ENCODE assay signal across 15 cellular contexts in the genomic region with DNA sequence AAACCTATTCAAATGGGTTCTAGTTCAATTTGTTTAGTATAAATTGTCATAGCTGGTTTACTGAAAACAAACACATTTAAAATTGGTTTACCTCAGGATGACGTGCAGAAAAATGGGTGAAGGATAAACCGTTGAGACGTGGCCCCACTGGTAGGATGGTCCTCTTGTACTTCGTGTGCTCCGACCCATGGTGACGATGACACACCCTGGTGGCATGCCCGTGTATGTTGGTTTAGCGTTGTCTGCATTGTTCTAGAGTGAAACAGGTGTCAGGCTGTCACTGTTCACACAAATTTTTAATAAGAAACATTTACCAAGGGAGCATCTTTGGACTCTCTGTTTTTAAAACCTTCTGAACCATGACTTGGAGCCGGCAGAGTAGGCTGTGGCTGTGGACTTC. TPM values are rescaled to one million over a fixed set of nuclear protein-coding genes. Genes with fewer than 3 reads are reported as not detected.
A peak's percentile ranks its signal among the peaks of the same experiment; 100 is the strongest.
DNase-seq lines count a peak whose midpoint lies in the region; ATAC-seq and TF ChIP-seq lines count a peak whose summit lies in the region.
"Had no signal": no experiment of that assay in that cellular context is flagged by ENCODE, and none has a peak within 500 bp of the region (broad histone marks: within the 10 kb centered on the region; RNA-seq: fewer than 3 reads in every experiment).

No MANE protein-coding gene starts in this region.

- H3K9me3 Mint-ChIP-seq in CD4-positive, alpha-beta T cell, result no peaks in the 10 kb centered on the region
- H3K9me3 Mint-ChIP-seq: activated naive CD4-positive, alpha-beta T cell treated with anti-CD3 and anti-CD28 coated beads, Interleukin-2, amount 50 U/mL, for 72 hours had no signal

- DNase-seq in CD4-positive, alpha-beta T cell, result no peak
- DNase-seq in G401 (ENCODE audit: low spot score), result peak; percentile 21
- no peak for DNase-seq in ascending aorta (ENCODE audit: low spot score in 2 of 2)
- DNase-seq in psoas muscle, result no peak
- DNase-seq in SW 1271 (lab: John Stamatoyannopoulos, UW), result no peak
- DNase-seq in globus pallidus (ENCODE audit: low spot score), result no peak
- DNase-seq in NCI-H2227 treated with DMSO at 0.1 percent for 48 hours (lab: John Stamatoyannopoulos, UW), result no peak
- DNase-seq: activated CD4-positive, CD25-positive, alpha-beta regulatory T cell; effector memory CD4-positive, alpha-beta T cell; GM23248; NK-92 treated with Interleukin-12 subunit alpha and Interleukin-12 subunit beta, amount 100 ng/mL, for 24 hours; stimulated activated CD4-positive, alpha-beta T cell treated with anti-CD3 and anti-CD28 coated beads, Interleukin-4, amount 100 ng/mL, for 1 hour had no signal

- intact Hi-C loops in CD4-positive, alpha-beta T cell (cut with DNase I, micrococcal nuclease), result no loop called here
- intact Hi-C loops in ascending aorta (cut with DNase I) (loop anchor here (10.0 kb wide), 1 partner anchor 1580 kb away; the partner anchor contains the start of gene TTC8), psoas muscle (cut with DNase I) (loop anchor here (2.0 to 5.0 kb wide), 2 partner anchors 108 to 167 kb away; no protein-coding TSS in a partner anchor)

- H3K4me1 ChIP-seq in ascending aorta (peaks cover 3 to 39% of the 10 kb centered on the region in 2 donors), psoas muscle (peaks cover 72% of the 10 kb centered on the region)

- no peaks in the 10 kb centered on the region for H3K9me3 ChIP-seq in CD4-positive, alpha-beta T cell (ENCODE audit: control insufficient read depth, low read length)
- H3K9me3 ChIP-seq in ascending aorta, result no peaks in the 10 kb centered on the region
- H3K9me3 ChIP-seq in psoas muscle, result no peaks in the 10 kb centered on the region
- H3K9me3 ChIP-seq: BLaER1 treated with 17β-estradiol and CSF1 and Interleukin-3, amounts not matched to agents 10 nM and 100 nM; thoracic aorta had no signal

- WGBS in psoas muscle, 3 donors, result 60 to 84% (median 70%) methylated on average over 9 of the region's 9 CpGs

- peak; percentile 52 for ATAC-seq in CD4-positive, alpha-beta T cell (ENCODE audit: poor library complexity)
- peak in 2 of 4 donors; percentile 20 to 35 for ATAC-seq in psoas muscle
- ATAC-seq: activated naive CD4-positive, alpha-beta T cell treated with anti-CD3 and anti-CD28 coated beads, Interleukin-2, amount 50 U/mL, for 72 hours had no signal

- H3K27ac ChIP-seq in CD4-positive, alpha-beta T cell (ENCODE audit: low read depth, low read length), result no peak overlapping the region
- H3K27ac ChIP-seq in ascending aorta (peak overlapping the region; percentile 64 to 95), psoas muscle (peak overlapping the region; percentile 92)
- H3K27ac ChIP-seq: BLaER1 treated with 17β-estradiol and CSF1 and Interleukin-3, amounts not matched to agents 10 nM and 100 nM; GM23248 had no signal

- POLR2A ChIA-PET in CD4-positive, alpha-beta T cell (lab: Charles Lee), result interaction anchor here (5.0 to 11.9 kb wide), 2 partner anchors 8 to 22 kb away, joined by 26 to 340 read pairs; partner anchors contain the start of gene CALM1

- peaks cover 79% of the 10 kb centered on the region for H3K4me1 Mint-ChIP-seq in CD4-positive, alpha-beta T cell (ENCODE audit: low read depth)

- H3K36me3 Mint-ChIP-seq in CD4-positive, alpha-beta T cell (ENCODE audit: low read depth), result peaks cover 88% of the 10 kb centered on the region

- peak overlapping the region; percentile 72 for H3K27ac Mint-ChIP-seq in CD4-positive, alpha-beta T cell

- no peak for TF ChIP-seq CTCF in CD4-positive, alpha-beta T cell (IDR thresholded peaks at IDR 0.05)
- TF ChIP-seq CTCF in ascending aorta (IDR thresholded peaks at IDR 0.05), result no peak
- TF ChIP-seq CTCF in psoas muscle (IDR thresholded peaks at IDR 0.05), result no peak

- H3K4me3 ChIP-seq in ascending aorta (no peak overlapping the region), psoas muscle (no peak overlapping the region)
- H3K4me3 ChIP-seq: BLaER1 treated with 17β-estradiol and CSF1 and Interleukin-3, amounts not matched to agents 10 nM and 100 nM; GM23248; thoracic aorta had no signal

- peaks cover 56 to 60% of the 10 kb centered on the region in 2 donors for H3K36me3 ChIP-seq in ascending aorta
- H3K36me3 ChIP-seq in psoas muscle (ENCODE audit: insufficient read depth in 1 of 2, low read depth in 1 of 2), result peaks cover 17 to 63% of the 10 kb centered on the region in 2 donors

- in situ Hi-C loops in G401 (cut with HindIII; ENCODE audit: low sequenced_read_pairs), result no loop called here

- no peaks in the 10 kb centered on the region for H3K27me3 ChIP-seq in CD4-positive, alpha-beta T cell (ENCODE audit: control insufficient read depth, insufficient read depth, low read length)
- H3K27me3 ChIP-seq in ascending aorta, result no peaks in the 10 kb centered on the region
- no peaks in the 10 kb centered on the region for H3K27me3 ChIP-seq in psoas muscle (ENCODE audit: insufficient read depth in 3 of 3, low read length in 2 of 3)
- H3K27me3 ChIP-seq: BLaER1 treated with 17β-estradiol and CSF1 and Interleukin-3, amounts not matched to agents 10 nM and 100 nM had no signal

- CTCF ChIA-PET in CD4-positive, alpha-beta T cell (lab: Charles Lee), result no interaction called here

- no peaks in the 10 kb centered on the region for H3K27me3 Mint-ChIP-seq in CD4-positive, alpha-beta T cell

- peak overlapping the region; percentile 51 for H3K4me3 Mint-ChIP-seq in CD4-positive, alpha-beta T cell

RNA-seq across cellular contexts. Expression of gene CALM1, which starts 8.3 kb away (rescaled TPM):
- 100 to 1,000 TPM; 960 to 975 TPM for total RNA-seq in CD4-positive, alpha-beta T cell
- total RNA-seq in G401 (2014; rRNA removed; shearing (Covaris generic)), result 159 and 239 TPM in 2 replicates
- total RNA-seq in ascending aorta (178 TPM), psoas muscle (1,000 to 10,000 TPM in 1 of 4 donors, 100 to 1,000 TPM in 3; 460 to 1,593 (median 666) TPM)
- 1,000 to 10,000 TPM in 1 of 3 donors, 100 to 1,000 TPM in 2; 559 to 1,064 (median 580) TPM for polyA plus RNA-seq in psoas muscle

Comparison
In these comparisons a context has a peak if more than half of its experiments do, and no peak if none do; other contexts are left out.
1. intact Hi-C loops: an anchor here in ascending aorta (10.0 kb wide) and psoas muscle (2.0 to 5.0 kb wide); none called in CD4-positive, alpha-beta T cell.